ENCODE assay signal across 29 cellular contexts in the genomic region with DNA sequence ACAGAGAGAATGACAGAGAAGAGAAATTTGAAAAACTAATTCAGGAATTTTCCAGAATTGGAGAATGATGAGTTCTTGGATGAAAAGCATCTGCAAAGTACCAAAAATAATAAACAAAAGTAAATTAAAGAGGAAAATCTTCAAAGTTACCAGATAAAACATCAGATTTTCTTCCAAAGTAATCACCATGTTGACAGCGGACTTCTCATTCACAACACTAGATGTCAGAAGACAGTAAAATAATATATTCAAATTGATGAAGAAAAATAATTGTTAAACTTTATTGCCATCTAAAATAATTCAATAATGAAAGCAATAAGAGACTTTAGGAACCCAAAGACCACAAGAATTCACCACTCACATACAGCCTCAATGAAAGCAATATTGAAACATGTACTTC.
"Had no signal": no experiment of that assay in that cellular context is flagged by ENCODE, and none has a peak within 500 bp of the region (broad histone marks: within the 10 kb centered on the region; RNA-seq: fewer than 3 reads in every experiment).

No MANE protein-coding gene starts in this region.

- H3K4me1 Mint-ChIP-seq: activated CD4-positive, alpha-beta T cell treated with anti-CD3 and anti-CD28 coated beads, Interleukin-2, amount 10 ng/mL, durations not matched to agents 7 days and 5 days; activated T-helper 17 cell treated with anti-CD3 and anti-CD28 coated beads, Interleukin-2, amount 50 U/mL, for 72 hours; naive thymus-derived CD4-positive, alpha-beta T cell; stimulated activated memory B cell treated with anti-CD40 and anti-IgM and Interleukin-4, amounts not matched to agents 10 μg/mL and 1 μg/mL and 100 μg/mL, for 72 hours; stimulated activated naive CD8-positive, alpha-beta T cell treated with anti-CD3 and anti-CD28 coated beads, Interleukin-15, amount 100 ng/mL, for 72 hours; T-helper 17 cell; WTC11 had no signal

- H3K4me3 Mint-ChIP-seq: activated CD4-positive, alpha-beta T cell treated with anti-CD3 and anti-CD28 coated beads, Interleukin-2, amount 10 ng/mL, durations not matched to agents 7 days and 5 days; activated CD8-positive, alpha-beta T cell treated with anti-CD3 and anti-CD28 coated beads for 36 hours; activated T-cell treated with anti-CD3 and anti-CD28 coated beads, Interleukin-2, amount 50 U/mL, for 4 hours; activated T-helper 17 cell treated with anti-CD3 and anti-CD28 coated beads, Interleukin-2, amount 50 U/mL, for 72 hours; dendritic cell treated with granulocyte-macrophage colony-stimulating factor and Interleukin-4, amounts not matched to agents 40 ng/mL and 50 ng/mL, for 4 days; mesothelial cell of epicardium; naive thymus-derived CD4-positive, alpha-beta T cell; stimulated activated memory B cell treated with anti-CD40 and anti-IgM and Interleukin-4, amounts not matched to agents 10 μg/mL and 1 μg/mL and 100 μg/mL, for 72 hours; stimulated activated naive CD8-positive, alpha-beta T cell treated with anti-CD3 and anti-CD28 coated beads, Interleukin-15, amount 100 ng/mL, for 72 hours; T-helper 17 cell; type B pancreatic cell; WTC11 had no signal

- H3K9me3 Mint-ChIP-seq: activated CD4-positive, alpha-beta T cell treated with anti-CD3 and anti-CD28 coated beads, Interleukin-2, amount 10 ng/mL, durations not matched to agents 7 days and 5 days; activated CD8-positive, alpha-beta T cell treated with anti-CD3 and anti-CD28 coated beads for 36 hours; activated T-cell treated with anti-CD3 and anti-CD28 coated beads, Interleukin-2, amount 50 U/mL, for 4 hours; activated T-helper 17 cell treated with anti-CD3 and anti-CD28 coated beads, Interleukin-2, amount 50 U/mL, for 72 hours; dendritic cell treated with granulocyte-macrophage colony-stimulating factor and Interleukin-4, amounts not matched to agents 40 ng/mL and 50 ng/mL, for 4 days; mesothelial cell of epicardium; naive thymus-derived CD4-positive, alpha-beta T cell; stimulated activated memory B cell treated with anti-CD40 and anti-IgM and Interleukin-4, amounts not matched to agents 10 μg/mL and 1 μg/mL and 100 μg/mL, for 72 hours; stimulated activated naive CD8-positive, alpha-beta T cell treated with anti-CD3 and anti-CD28 coated beads, Interleukin-15, amount 100 ng/mL, for 72 hours; type B pancreatic cell; WTC11 had no signal

- H3K36me3 Mint-ChIP-seq: naive thymus-derived CD4-positive, alpha-beta T cell; stimulated activated memory B cell treated with anti-CD40 and anti-IgM and Interleukin-4, amounts not matched to agents 10 μg/mL and 1 μg/mL and 100 μg/mL, for 72 hours; type B pancreatic cell; WTC11 had no signal

- ATAC-seq: activated CD8-positive, alpha-beta T cell treated with anti-CD3 and anti-CD28 coated beads for 36 hours; activated T-cell treated with anti-CD3 and anti-CD28 coated beads, Interleukin-2, amount 50 U/mL, for 4 hours; activated T-helper 17 cell treated with anti-CD3 and anti-CD28 coated beads, Interleukin-2, amount 50 U/mL, for 72 hours; left colon; naive thymus-derived CD4-positive, alpha-beta T cell; right lobe of liver; stimulated activated memory B cell treated with anti-CD40 and anti-IgM and Interleukin-4, amounts not matched to agents 10 μg/mL and 1 μg/mL and 100 μg/mL, for 72 hours; stimulated activated naive CD8-positive, alpha-beta T cell treated with anti-CD3 and anti-CD28 coated beads, Interleukin-15, amount 100 ng/mL, for 72 hours; T-helper 17 cell; WTC11 had no signal

- H3K27ac ChIP-seq: epithelial cell of prostate, right lobe of liver, skin epidermis, vagina had no signal

- H3K27me3 ChIP-seq: right lobe of liver, vagina had no signal

- H3K27me3 Mint-ChIP-seq: activated CD4-positive, alpha-beta T cell treated with anti-CD3 and anti-CD28 coated beads, Interleukin-2, amount 10 ng/mL, durations not matched to agents 7 days and 5 days; activated CD8-positive, alpha-beta T cell treated with anti-CD3 and anti-CD28 coated beads for 36 hours; activated T-helper 17 cell treated with anti-CD3 and anti-CD28 coated beads, Interleukin-2, amount 50 U/mL, for 72 hours; dendritic cell treated with granulocyte-macrophage colony-stimulating factor and Interleukin-4, amounts not matched to agents 40 ng/mL and 50 ng/mL, for 4 days; naive thymus-derived CD4-positive, alpha-beta T cell; stimulated activated memory B cell treated with anti-CD40 and anti-IgM and Interleukin-4, amounts not matched to agents 10 μg/mL and 1 μg/mL and 100 μg/mL, for 72 hours; stimulated activated naive CD8-positive, alpha-beta T cell treated with anti-CD3 and anti-CD28 coated beads, Interleukin-15, amount 100 ng/mL, for 72 hours; T-helper 17 cell; type B pancreatic cell had no signal

- DNase-seq: activated CD4-positive, alpha-beta T cell treated with anti-CD3 and anti-CD28 coated beads for 1 hour; activated CD4-positive, alpha-beta T cell treated with anti-CD3 and anti-CD28 coated beads, Interleukin-2, amount 10 ng/mL, durations not matched to agents 7 days and 5 days; activated CD8-positive, alpha-beta T cell treated with anti-CD3 and anti-CD28 coated beads for 36 hours; activated gamma-delta T cell treated with Interleukin-2 at 50 U/mL for 16 hours; activated naive CD4-positive, alpha-beta T cell treated with anti-CD3 and anti-CD28 coated beads, Interleukin-2, amount 50 U/mL, for 16 hours; activated T-cell treated with anti-CD3 and anti-CD28 coated beads, Interleukin-2, amount 50 U/mL, for 4 hours; amniotic stem cell; caudate nucleus; effector CD4-positive, alpha-beta T cell; head of caudate nucleus; hippocampal formation; left colon; naive thymus-derived CD4-positive, alpha-beta T cell; posterior cingulate gyrus; right lobe of liver; stimulated activated CD4-positive, alpha-beta T cell treated with anti-CD3 and anti-CD28 coated beads, Interleukin-4, amount 100 ng/mL, for 24 hours; stimulated activated naive CD8-positive, alpha-beta T cell treated with anti-CD3 and anti-CD28 coated beads, Interleukin-15, amount 100 ng/mL, for 72 hours; substantia nigra; T-helper 17 cell; T1000 had no signal

- H3K9me3 ChIP-seq: right lobe of liver, vagina had no signal

- H3K36me3 ChIP-seq: right lobe of liver, vagina had no signal

- H3K4me3 ChIP-seq: right lobe of liver, skin epidermis, vagina had no signal

- H3K4me1 ChIP-seq: right lobe of liver, vagina had no signal

- H3K27ac Mint-ChIP-seq: activated CD4-positive, alpha-beta T cell treated with anti-CD3 and anti-CD28 coated beads, Interleukin-2, amount 10 ng/mL, durations not matched to agents 7 days and 5 days; activated CD8-positive, alpha-beta T cell treated with anti-CD3 and anti-CD28 coated beads for 36 hours; activated T-helper 17 cell treated with anti-CD3 and anti-CD28 coated beads, Interleukin-2, amount 50 U/mL, for 72 hours; dendritic cell treated with granulocyte-macrophage colony-stimulating factor and Interleukin-4, amounts not matched to agents 40 ng/mL and 50 ng/mL, for 4 days; mesothelial cell of epicardium; naive thymus-derived CD4-positive, alpha-beta T cell; stimulated activated memory B cell treated with anti-CD40 and anti-IgM and Interleukin-4, amounts not matched to agents 10 μg/mL and 1 μg/mL and 100 μg/mL, for 72 hours; stimulated activated naive CD8-positive, alpha-beta T cell treated with anti-CD3 and anti-CD28 coated beads, Interleukin-15, amount 100 ng/mL, for 72 hours; T-helper 17 cell; type B pancreatic cell; WTC11 had no signal
